Comparison of ENCODE assay signal across 30 cellular contexts in genomic region chr2:45279356-45279755, GRCh38.
"Had no signal": no experiment of that assay in that cellular context is flagged by ENCODE, and none has a peak within 500 bp of the region (broad histone marks: within the 10 kb centered on the region; RNA-seq: fewer than 3 reads in every experiment).

No MANE protein-coding gene starts in this region.

- DNase-seq: activated CD4-positive, alpha-beta memory T cell treated with anti-CD3 and anti-CD28 coated beads, Interleukin-2, amount 10 ng/mL, durations not matched to agents 7 days and 5 days; activated CD4-positive, alpha-beta T cell treated with anti-CD3 and anti-CD28 coated beads for 1 hour; activated CD4-positive, alpha-beta T cell treated with anti-CD3 and anti-CD28 coated beads for 4 hours; activated CD4-positive, alpha-beta T cell treated with anti-CD3 and anti-CD28 coated beads, Interleukin-2, amount 10 ng/mL, durations not matched to agents 7 days and 5 days; activated CD4-positive, alpha-beta T cell treated with anti-CD3 and anti-CD28 coated beads, Interleukin-2, amount 50 U/mL, for 4 hours; activated CD8-positive, alpha-beta memory T cell treated with anti-CD3 and anti-CD28 coated beads, Interleukin-2, amount 50 U/mL, for 48 hours; activated effector memory CD4-positive, alpha-beta T cell treated with Interleukin-2 at 50 U/mL for 16 hours; activated gamma-delta T cell treated with Interleukin-2 at 50 U/mL for 16 hours; activated naive CD4-positive, alpha-beta T cell treated with anti-CD3 and anti-CD28 coated beads, Interleukin-2, amount 50 U/mL, for 16 hours; activated naive CD4-positive, alpha-beta T cell treated with Interleukin-2 at 50 U/mL for 16 hours; activated T-cell treated with anti-CD3 and anti-CD28 coated beads for 4 hours; activated T-cell treated with anti-CD3 and anti-CD28 coated beads, Interleukin-2, amount 50 U/mL, for 24 hours; amniotic stem cell; anterior cingulate cortex; brain microvascular endothelial cell; dorsolateral prefrontal cortex; effector memory CD4-positive, alpha-beta T cell; endodermal cell; erythroblast; foreskin melanocyte; heart right ventricle; T-helper 2 cell had no signal

- H3K4me3 ChIP-seq: coronary artery, dorsolateral prefrontal cortex, esophagus muscularis mucosa, gastroesophageal sphincter, heart right ventricle had no signal

- H3K27me3 Mint-ChIP-seq: activated naive CD8-positive, alpha-beta T cell had no signal

- H3K27ac Mint-ChIP-seq: activated CD4-positive, alpha-beta memory T cell treated with anti-CD3 and anti-CD28 coated beads, Interleukin-2, amount 10 ng/mL, durations not matched to agents 7 days and 5 days; activated CD4-positive, alpha-beta T cell treated with anti-CD3 and anti-CD28 coated beads, Interleukin-2, amount 10 ng/mL, durations not matched to agents 7 days and 5 days; activated naive CD8-positive, alpha-beta T cell; activated T-cell treated with anti-CD3 and anti-CD28 coated beads, Interleukin-2, amount 50 U/mL, for 24 hours; activated T-helper 17 cell treated with anti-CD3 and anti-CD28 coated beads, Interleukin-2, amount 50 U/mL, for 72 hours; dendritic cell treated with granulocyte-macrophage colony-stimulating factor and Interleukin-4, amounts not matched to agents 40 ng/mL and 50 ng/mL, for 4 days; endodermal cell; WTC11 had no signal

- H3K4me1 ChIP-seq: gastroesophageal sphincter had no signal

- H3K36me3 ChIP-seq: brain microvascular endothelial cell, esophagus muscularis mucosa, gastroesophageal sphincter, heart right ventricle had no signal

- H3K4me1 Mint-ChIP-seq: activated CD4-positive, alpha-beta memory T cell treated with anti-CD3 and anti-CD28 coated beads, Interleukin-2, amount 10 ng/mL, durations not matched to agents 7 days and 5 days; activated CD4-positive, alpha-beta T cell treated with anti-CD3 and anti-CD28 coated beads, Interleukin-2, amount 10 ng/mL, durations not matched to agents 7 days and 5 days; activated T-helper 17 cell treated with anti-CD3 and anti-CD28 coated beads, Interleukin-2, amount 50 U/mL, for 72 hours; central memory CD8-positive, alpha-beta T cell had no signal

- H3K27me3 ChIP-seq: brain microvascular endothelial cell had no signal

- H3K9me3 ChIP-seq: esophagus muscularis mucosa had no signal

- H3K4me3 Mint-ChIP-seq: activated CD4-positive, alpha-beta memory T cell treated with anti-CD3 and anti-CD28 coated beads, Interleukin-2, amount 10 ng/mL, durations not matched to agents 7 days and 5 days; activated CD4-positive, alpha-beta T cell treated with anti-CD3 and anti-CD28 coated beads, Interleukin-2, amount 10 ng/mL, durations not matched to agents 7 days and 5 days; activated naive CD8-positive, alpha-beta T cell; activated T-cell treated with anti-CD3 and anti-CD28 coated beads, Interleukin-2, amount 50 U/mL, for 24 hours; activated T-helper 17 cell treated with anti-CD3 and anti-CD28 coated beads, Interleukin-2, amount 50 U/mL, for 72 hours; central memory CD8-positive, alpha-beta T cell; dendritic cell treated with granulocyte-macrophage colony-stimulating factor and Interleukin-4, amounts not matched to agents 40 ng/mL and 50 ng/mL, for 4 days; endodermal cell; WTC11 had no signal

- ATAC-seq: activated T-helper 17 cell treated with anti-CD3 and anti-CD28 coated beads, Interleukin-2, amount 50 U/mL, for 72 hours; gastroesophageal sphincter; WTC11 had no signal

- H3K36me3 Mint-ChIP-seq: activated naive CD8-positive, alpha-beta T cell; WTC11 had no signal

- H3K9me3 Mint-ChIP-seq: activated CD4-positive, alpha-beta memory T cell treated with anti-CD3 and anti-CD28 coated beads, Interleukin-2, amount 10 ng/mL, durations not matched to agents 7 days and 5 days; activated CD4-positive, alpha-beta T cell treated with anti-CD3 and anti-CD28 coated beads, Interleukin-2, amount 10 ng/mL, durations not matched to agents 7 days and 5 days; activated T-cell treated with anti-CD3 and anti-CD28 coated beads, Interleukin-2, amount 50 U/mL, for 24 hours; activated T-helper 17 cell treated with anti-CD3 and anti-CD28 coated beads, Interleukin-2, amount 50 U/mL, for 72 hours; central memory CD8-positive, alpha-beta T cell; dendritic cell treated with granulocyte-macrophage colony-stimulating factor and Interleukin-4, amounts not matched to agents 40 ng/mL and 50 ng/mL, for 4 days; endodermal cell had no signal

- H3K27ac ChIP-seq: coronary artery, dorsolateral prefrontal cortex, esophagus muscularis mucosa, gastroesophageal sphincter, heart right ventricle had no signal
